ENCODE assay signal across 1 cellular context in genomic region chr11:61019037-61019817, GRCh38.
TF ChIP-seq lines count a peak whose summit lies in the region.

No MANE protein-coding gene starts in this region.

TF ChIP-seq in H1, 55 proteins besides CTCF, POLR2A, EP300 and RAD21:
- TF ChIP-seq CHD1 (IDR thresholded peaks at IDR 0.05; ENCODE audit: low read depth, low read length) (no peak), KDM4A (IDR thresholded peaks at IDR 0.05; ENCODE audit: low read depth, low read length, severe bottlenecking) (no peak), MAX (IDR thresholded peaks at IDR 0.05) (no peak), BACH1 (IDR thresholded peaks at IDR 0.05; ENCODE audit: low read length) (no peak), JUND (IDR thresholded peaks at IDR 0.05; ENCODE audit: low read length) (no peak), CBX5 (IDR thresholded peaks at IDR 0.05; ENCODE audit: low read depth, low read length) (no peak), MAFK (IDR thresholded peaks at IDR 0.05; ENCODE audit: low read depth, low read length) (no peak), NANOG (IDR thresholded peaks at IDR 0.05; ENCODE audit: insufficient read depth, low read depth, low read length, poor library complexity, severe bottlenecking) (no peak), SUZ12 (IDR thresholded peaks at IDR 0.05; ENCODE audit: low read length) (no peak), SP1 (IDR thresholded peaks at IDR 0.05; ENCODE audit: low read depth, low read length) (no peak), KDM1A (IDR thresholded peaks at IDR 0.05; ENCODE audit: borderline replicate concordance, low read length) (no peak), CBX8 (IDR thresholded peaks at IDR 0.05; ENCODE audit: borderline replicate concordance, low read depth, low read length) (no peak), EZH2 (IDR thresholded peaks at IDR 0.05; ENCODE audit: low read depth, low read length, severe bottlenecking) (no peak), TCF12 (IDR thresholded peaks at IDR 0.05; ENCODE audit: low read depth, low read length) (no peak), SP2 (IDR thresholded peaks at IDR 0.05; ENCODE audit: low read length) (no peak)
TF ChIP-seq in H1: peak in this region for 0.
